Comparison of ENCODE assay signal across 28 cellular contexts in the genomic region with DNA sequence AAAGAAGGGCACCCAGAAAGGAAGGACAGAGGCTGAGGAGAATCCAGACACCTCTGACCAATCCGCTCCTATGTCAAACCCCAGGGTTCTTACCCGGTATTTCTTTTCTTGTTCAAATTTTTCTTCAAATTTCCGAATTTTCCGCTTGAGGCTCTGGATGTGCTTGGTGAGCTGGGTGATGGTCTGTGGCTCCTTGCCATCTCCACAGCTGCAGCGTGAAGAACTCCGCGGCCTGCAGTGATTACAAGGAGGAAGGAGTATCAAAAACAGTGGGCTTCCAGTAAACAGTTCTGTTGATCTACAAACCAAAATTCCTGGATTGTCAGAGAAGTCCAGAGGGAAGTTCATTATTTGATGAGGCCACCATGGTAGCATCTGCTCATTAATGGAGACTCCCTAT.
"Had no signal": no experiment of that assay in that cellular context is flagged by ENCODE, and none has a peak within 500 bp of the region (broad histone marks: within the 10 kb centered on the region; RNA-seq: fewer than 3 reads in every experiment).

No MANE protein-coding gene starts in this region.

- H3K9me3 ChIP-seq: heart right ventricle, left lung, lower lobe of right lung, ovary, prostate gland, stomach, suprapubic skin, thyroid gland, transverse colon, upper lobe of left lung, vagina had no signal

- H3K27ac Mint-ChIP-seq: naive thymus-derived CD8-positive, alpha-beta T cell; nephron progenitor cell; stimulated activated naive B cell treated with anti-CD40 and anti-IgM and Interleukin-4, amounts not matched to agents 10 μg/mL and 1 μg/mL and 100 μg/mL, for 72 hours had no signal

- H3K4me1 Mint-ChIP-seq: naive thymus-derived CD8-positive, alpha-beta T cell; stimulated activated naive B cell treated with anti-CD40 and anti-IgM and Interleukin-4, amounts not matched to agents 10 μg/mL and 1 μg/mL and 100 μg/mL, for 72 hours had no signal

- DNase-seq: heart right ventricle; kidney glomerular epithelial cell; left colon; left lung; lower lobe of right lung; mammary epithelial cell; mesenchymal stem cell; naive thymus-derived CD8-positive, alpha-beta T cell; nephron progenitor cell; retina; right cardiac atrium; stimulated activated CD4-positive, alpha-beta T cell treated with anti-CD3 and anti-CD28 coated beads, Interleukin-12 subunit alpha, Interleukin-12 subunit beta, amount 100 ng/mL, for 4 hours; stimulated activated CD4-positive, alpha-beta T cell treated with anti-CD3 and anti-CD28 coated beads, Interleukin-15, amount 100 ng/mL, for 24 hours; stimulated activated CD4-positive, alpha-beta T cell treated with anti-CD3 and anti-CD28 coated beads, Interleukin-2, amount 100 ng/mL, for 24 hours; stimulated activated CD4-positive, alpha-beta T cell treated with anti-CD3 and anti-CD28 coated beads, Interleukin-4, amount 100 ng/mL, for 1 hour; stimulated activated naive B cell treated with anti-CD40 and anti-IgM and Interleukin-4, amounts not matched to agents 10 μg/mL and 1 μg/mL and 100 μg/mL, for 72 hours; stimulated activated naive CD8-positive, alpha-beta T cell treated with anti-CD3 and anti-CD28 coated beads, Interleukin-15, Interleukin-2, amounts not matched to agents 100 U/mL and 50 U/mL, for 24 hours; stomach; thyroid gland; transverse colon; upper lobe of left lung had no signal

- H3K27ac ChIP-seq: heart right ventricle, hepatocyte, left lung, lower lobe of right lung, ovary, prostate gland, skin epidermis, stomach, suprapubic skin, thyroid gland, transverse colon, upper lobe of left lung, vagina had no signal

- H3K27me3 Mint-ChIP-seq: naive thymus-derived CD8-positive, alpha-beta T cell; stimulated activated naive B cell treated with anti-CD40 and anti-IgM and Interleukin-4, amounts not matched to agents 10 μg/mL and 1 μg/mL and 100 μg/mL, for 72 hours had no signal

- H3K4me1 ChIP-seq: left lung, lower lobe of right lung, stomach, suprapubic skin, thyroid gland, transverse colon, upper lobe of left lung, vagina had no signal

- H3K9me3 Mint-ChIP-seq: nephron progenitor cell had no signal

- H3K27me3 ChIP-seq: heart right ventricle, hepatocyte, left lung, ovary, stomach, suprapubic skin, thyroid gland, transverse colon, upper lobe of left lung, vagina had no signal

- ATAC-seq: heart right ventricle; left colon; left lung; lower lobe of right lung; naive thymus-derived CD8-positive, alpha-beta T cell; right cardiac atrium; sciatic nerve; stimulated activated naive B cell treated with anti-CD40 and anti-IgM and Interleukin-4, amounts not matched to agents 10 μg/mL and 1 μg/mL and 100 μg/mL, for 72 hours; stimulated activated naive CD8-positive, alpha-beta T cell treated with anti-CD3 and anti-CD28 coated beads, Interleukin-15, Interleukin-2, amounts not matched to agents 100 U/mL and 50 U/mL, for 24 hours had no signal

- H3K36me3 ChIP-seq: left lung, ovary, transverse colon, upper lobe of left lung had no signal

- H3K4me3 ChIP-seq: heart right ventricle, hepatocyte, left lung, lower lobe of right lung, ovary, prostate gland, skin epidermis, stomach, suprapubic skin, thyroid gland, transverse colon, upper lobe of left lung, vagina had no signal

- H3K36me3 Mint-ChIP-seq: naive thymus-derived CD8-positive, alpha-beta T cell; stimulated activated naive B cell treated with anti-CD40 and anti-IgM and Interleukin-4, amounts not matched to agents 10 μg/mL and 1 μg/mL and 100 μg/mL, for 72 hours had no signal

- H3K4me3 Mint-ChIP-seq: naive thymus-derived CD8-positive, alpha-beta T cell; nephron progenitor cell; stimulated activated naive B cell treated with anti-CD40 and anti-IgM and Interleukin-4, amounts not matched to agents 10 μg/mL and 1 μg/mL and 100 μg/mL, for 72 hours had no signal
